In genomic region chr4:6313216-6313615, GRCh38 we compare ENCODE assay signal across 14 cellular contexts. TPM values are rescaled to one million over a fixed set of nuclear protein-coding genes. Genes with fewer than 3 reads are reported as not detected.
DNase-seq lines count a peak whose midpoint lies in the region; ATAC-seq and TF ChIP-seq lines count a peak whose summit lies in the region.
"Had no signal": no experiment of that assay in that cellular context is flagged by ENCODE, and none has a peak within 500 bp of the region (broad histone marks: within the 10 kb centered on the region; RNA-seq: fewer than 3 reads in every experiment).

No MANE protein-coding gene starts in this region.

- no peak overlapping the region for H2AFZ ChIP-seq in mammary epithelial cell (ENCODE audit: low read depth, low read length)
- H2AFZ ChIP-seq: GM23338 had no signal

- ATAC-seq in HG02759 (IDR thresholded peaks at IDR 0.05; ENCODE audit: unreplicated experiment) = no peak
- ATAC-seq: GM23338, HepG2 had no signal

- H3K27ac Mint-ChIP-seq in MCF 10A (ENCODE audit: low read depth, unreplicated experiment) (no peak overlapping the region), endothelial cell (ENCODE audit: unreplicated experiment) (no peak overlapping the region)
- H3K27ac Mint-ChIP-seq: GM23338 had no signal

- no peaks in the 10 kb centered on the region for H3K9me3 Mint-ChIP-seq in MCF 10A (ENCODE audit: unreplicated experiment)
- no peaks in the 10 kb centered on the region for H3K9me3 Mint-ChIP-seq in endothelial cell (ENCODE audit: unreplicated experiment)

- DNase-seq in mammary epithelial cell (peak; percentile 27), MCF 10A (ENCODE audit: unreplicated experiment) (no peak), epithelial cell of esophagus (ENCODE audit: low read depth) (peak; percentile 68), renal cortical epithelial cell (ENCODE audit: low read depth) (peak; percentile 3), ecto neural progenitor cell (ENCODE audit: low spot score) (no peak), endothelial cell (ENCODE audit: low spot score) (no peak)
- DNase-seq: ACHN; CD4-positive, CD25-positive, alpha-beta regulatory T cell; DMS79; H7 had no signal

- H3K4me3 ChIP-seq in mammary epithelial cell (replicated peaks in 1 of 3; ENCODE audit: insufficient read depth in 1 of 3, low read depth in 2 of 3, low read length in 3 of 3) (no peak overlapping the region), epithelial cell of esophagus (ENCODE audit: low read length) (no peak overlapping the region)
- H3K4me3 ChIP-seq: BLaER1 treated with 17β-estradiol and CSF1 and Interleukin-3, amounts not matched to agents 10 nM and 100 nM; GM23338 had no signal

- no peaks in the 10 kb centered on the region for H3K4me1 Mint-ChIP-seq in MCF 10A (ENCODE audit: insufficient read depth, unreplicated experiment)
- H3K4me1 Mint-ChIP-seq in endothelial cell (ENCODE audit: unreplicated experiment) = peaks cover 29% of the 10 kb centered on the region

- peaks cover 19% of the 10 kb centered on the region for H3K27me3 ChIP-seq in mammary epithelial cell (ENCODE audit: insufficient read depth, low read length)

- H3K27ac ChIP-seq in mammary epithelial cell (ENCODE audit: insufficient read depth, low read depth, low read length) = no peak overlapping the region
- H3K27ac ChIP-seq: BLaER1 treated with 17β-estradiol and CSF1 and Interleukin-3, amounts not matched to agents 10 nM and 100 nM had no signal

- intact Hi-C loops in mammary epithelial cell (cut with micrococcal nuclease) = no loop called here
- intact Hi-C loops in MCF 10A (cut with micrococcal nuclease) = no loop called here

- H3K9me3 ChIP-seq in mammary epithelial cell (replicated peaks; ENCODE audit: insufficient read depth, low read length) = peaks cover 3% of the 10 kb centered on the region

- no peak overlapping the region for H3K9ac ChIP-seq in mammary epithelial cell (ENCODE audit: insufficient read depth, low read length)
- H3K9ac ChIP-seq: BLaER1 treated with 17β-estradiol and CSF1 and Interleukin-3, amounts not matched to agents 10 nM and 100 nM had no signal

- no peak overlapping the region for H3K4me2 ChIP-seq in mammary epithelial cell (ENCODE audit: insufficient read depth, low read depth, low read length)
- H3K4me2 ChIP-seq: BLaER1 treated with 17β-estradiol and CSF1 and Interleukin-3, amounts not matched to agents 10 nM and 100 nM; GM23338 had no signal

- CTCF ChIA-PET in mammary epithelial cell (lab: Charles Lee; ENCODE audit: low non-redundant PET) = no interaction called here
- CTCF ChIA-PET in MCF 10A (lab: Yijun Ruan, JAX) = interaction anchor here (0.7 to 1.9 kb wide), 3 partner anchors 17 to 1372 kb away, joined by 3 to 6 read pairs (median 3); no protein-coding TSS in a partner anchor

- dilution Hi-C loops in mammary epithelial cell (cut with HindIII; ENCODE audit: low sequenced_read_pairs) = no loop called here

- WGBS in mammary epithelial cell (ENCODE audit: low coverage, missing lambda C conversion rate) = 50% methylated on average over 4 of the region's 6 CpGs

- H3K79me2 ChIP-seq in mammary epithelial cell (ENCODE audit: insufficient read depth, low read length) = no peaks in the 10 kb centered on the region

- no TSS peak for BruUV-seq in mammary epithelial cell (replicated peaks; lab: Mats Ljungman, UMichigan)
- BruUV-seq in MCF 10A (replicated peaks; lab: Mats Ljungman, UMichigan) = no TSS peak

- POLR2A ChIA-PET in MCF 10A (lab: Yijun Ruan, JAX) = no interaction called here

- in situ Hi-C loops in mammary epithelial cell (cut with MboI; ENCODE audit: low sequenced_read_pairs in 2 of 2) = no loop called here

- TF ChIP-seq CTCF in mammary epithelial cell (conservative IDR thresholded peaks at IDR 0.05 in 1 of 2, IDR thresholded peaks at IDR 0.05 in 1 of 2; ENCODE audit: extremely low read depth in 1 of 2, insufficient read depth in 1 of 2, low read depth in 1 of 2, low read length in 2 of 2) (no peak), MCF 10A (IDR thresholded peaks at IDR 0.05; ENCODE audit: unreplicated experiment) (no peak), epithelial cell of esophagus (IDR thresholded peaks at IDR 0.05; ENCODE audit: insufficient read depth, low read depth, low read length, missing control alignments) (no peak), endothelial cell (IDR thresholded peaks at IDR 0.05; ENCODE audit: unreplicated experiment) (no peak)

- no peaks in the 10 kb centered on the region for H3K36me3 Mint-ChIP-seq in MCF 10A (ENCODE audit: insufficient read depth, unreplicated experiment)
- H3K36me3 Mint-ChIP-seq in endothelial cell (ENCODE audit: low read depth, unreplicated experiment) = peaks cover 9% of the 10 kb centered on the region
- H3K36me3 Mint-ChIP-seq: CD4-positive, CD25-positive, alpha-beta regulatory T cell had no signal

- H3K4me1 ChIP-seq in mammary epithelial cell (ENCODE audit: insufficient read depth, low read length) = no peaks in the 10 kb centered on the region

- H3K4me3 Mint-ChIP-seq in MCF 10A (ENCODE audit: unreplicated experiment) (no peak overlapping the region), endothelial cell (ENCODE audit: unreplicated experiment) (no peak overlapping the region)
- H3K4me3 Mint-ChIP-seq: CD4-positive, CD25-positive, alpha-beta regulatory T cell; GM23338 had no signal

- H3K36me3 ChIP-seq in mammary epithelial cell (ENCODE audit: insufficient read depth, low read length) = no peaks in the 10 kb centered on the region
- H3K36me3 ChIP-seq: BLaER1 treated with 17β-estradiol and CSF1 and Interleukin-3, amounts not matched to agents 10 nM and 100 nM had no signal

- no peaks in the 10 kb centered on the region for H4K20me1 ChIP-seq in mammary epithelial cell (ENCODE audit: insufficient read depth, low read length)

- H3K27me3 Mint-ChIP-seq in MCF 10A (ENCODE audit: insufficient read depth, unreplicated experiment) = no peaks in the 10 kb centered on the region
- H3K27me3 Mint-ChIP-seq in endothelial cell (ENCODE audit: unreplicated experiment) = peaks cover 7% of the 10 kb centered on the region

RNA-seq across cellular contexts. Expression of gene WFS1, which starts 43.6 kb away (rescaled TPM):
- 10 to 100 TPM; 13.3 to 17.8 TPM for total RNA-seq in mammary epithelial cell
- polyA plus RNA-seq in mammary epithelial cell = 15.5 TPM
- polyA minus RNA-seq in mammary epithelial cell = 19.4 TPM
- total RNA-seq in MCF 10A (2022) = 41.7 and 62.4 TPM in 2 replicates
- 8.7 and 23.5 TPM in 2 replicates for total RNA-seq in renal cortical epithelial cell
- total RNA-seq in endothelial cell (ENCODE audit: unreplicated experiment) = 53.2 TPM

Comparison
In these comparisons a context has a peak if more than half of its experiments do, and no peak if none do; other contexts are left out.
1. DNase-seq: peak in mammary epithelial cell (single experiment), epithelial cell of esophagus (single experiment) and renal cortical epithelial cell (single experiment); none in MCF 10A (single experiment), ecto neural progenitor cell (single experiment) and endothelial cell (single experiment).